In the genomic region with DNA sequence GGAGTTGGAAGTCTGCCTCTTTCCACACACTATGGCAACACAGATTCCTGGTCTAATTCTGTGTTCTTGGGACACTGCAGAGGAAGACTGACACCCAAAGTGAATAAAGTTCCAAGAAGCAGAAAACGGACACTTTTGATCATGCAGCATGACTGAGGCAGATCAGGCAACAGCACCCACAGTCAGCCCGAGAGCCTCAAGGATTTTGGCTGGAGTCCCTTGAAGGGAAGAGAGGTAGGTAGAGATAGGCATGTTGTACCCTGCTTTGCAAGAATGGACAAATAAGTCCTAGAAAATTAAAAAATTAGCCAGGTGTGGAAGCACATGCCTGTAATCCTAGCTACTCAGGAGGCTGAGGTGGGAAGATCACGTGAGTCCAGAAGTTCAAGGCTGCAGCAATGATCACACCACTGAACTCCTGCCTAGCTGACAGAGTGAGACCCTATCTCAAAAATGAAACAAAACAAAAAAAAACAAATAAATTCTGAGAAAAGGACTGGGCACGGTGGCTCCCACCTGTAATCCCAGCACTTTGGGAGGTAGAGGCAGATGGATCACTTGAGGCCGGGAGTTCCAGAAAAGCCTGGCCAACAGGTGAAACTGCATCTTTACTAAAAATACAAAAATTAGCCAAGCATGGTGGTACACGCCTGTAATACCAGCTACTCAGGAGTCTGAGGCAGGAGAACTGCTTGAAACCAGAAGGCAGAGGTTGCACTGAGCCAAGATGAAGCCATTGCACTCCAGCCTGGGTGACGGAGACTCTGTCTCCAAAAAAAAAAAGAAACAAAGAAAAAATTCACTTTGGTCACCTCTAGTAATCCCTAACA, we compare ENCODE assay signal across 2 cellular contexts.
TF ChIP-seq lines count a peak whose summit lies in the region.

No MANE protein-coding gene starts in this region.

TF ChIP-seq in K562, 482 proteins besides CTCF, POLR2A, EP300 and RAD21 (continues in another document):
- TF ChIP-seq PRPF4 (IDR thresholded peaks at IDR 0.05; ENCODE audit: insufficient read depth, low read depth, low read length, poor library complexity, severe bottlenecking) (no peak), ZNF77 (CRISPR knock-in tag; IDR thresholded peaks at IDR 0.05) (no peak), KHSRP (IDR thresholded peaks at IDR 0.05) (no peak)
- TF ChIP-seq, protein P1, sequence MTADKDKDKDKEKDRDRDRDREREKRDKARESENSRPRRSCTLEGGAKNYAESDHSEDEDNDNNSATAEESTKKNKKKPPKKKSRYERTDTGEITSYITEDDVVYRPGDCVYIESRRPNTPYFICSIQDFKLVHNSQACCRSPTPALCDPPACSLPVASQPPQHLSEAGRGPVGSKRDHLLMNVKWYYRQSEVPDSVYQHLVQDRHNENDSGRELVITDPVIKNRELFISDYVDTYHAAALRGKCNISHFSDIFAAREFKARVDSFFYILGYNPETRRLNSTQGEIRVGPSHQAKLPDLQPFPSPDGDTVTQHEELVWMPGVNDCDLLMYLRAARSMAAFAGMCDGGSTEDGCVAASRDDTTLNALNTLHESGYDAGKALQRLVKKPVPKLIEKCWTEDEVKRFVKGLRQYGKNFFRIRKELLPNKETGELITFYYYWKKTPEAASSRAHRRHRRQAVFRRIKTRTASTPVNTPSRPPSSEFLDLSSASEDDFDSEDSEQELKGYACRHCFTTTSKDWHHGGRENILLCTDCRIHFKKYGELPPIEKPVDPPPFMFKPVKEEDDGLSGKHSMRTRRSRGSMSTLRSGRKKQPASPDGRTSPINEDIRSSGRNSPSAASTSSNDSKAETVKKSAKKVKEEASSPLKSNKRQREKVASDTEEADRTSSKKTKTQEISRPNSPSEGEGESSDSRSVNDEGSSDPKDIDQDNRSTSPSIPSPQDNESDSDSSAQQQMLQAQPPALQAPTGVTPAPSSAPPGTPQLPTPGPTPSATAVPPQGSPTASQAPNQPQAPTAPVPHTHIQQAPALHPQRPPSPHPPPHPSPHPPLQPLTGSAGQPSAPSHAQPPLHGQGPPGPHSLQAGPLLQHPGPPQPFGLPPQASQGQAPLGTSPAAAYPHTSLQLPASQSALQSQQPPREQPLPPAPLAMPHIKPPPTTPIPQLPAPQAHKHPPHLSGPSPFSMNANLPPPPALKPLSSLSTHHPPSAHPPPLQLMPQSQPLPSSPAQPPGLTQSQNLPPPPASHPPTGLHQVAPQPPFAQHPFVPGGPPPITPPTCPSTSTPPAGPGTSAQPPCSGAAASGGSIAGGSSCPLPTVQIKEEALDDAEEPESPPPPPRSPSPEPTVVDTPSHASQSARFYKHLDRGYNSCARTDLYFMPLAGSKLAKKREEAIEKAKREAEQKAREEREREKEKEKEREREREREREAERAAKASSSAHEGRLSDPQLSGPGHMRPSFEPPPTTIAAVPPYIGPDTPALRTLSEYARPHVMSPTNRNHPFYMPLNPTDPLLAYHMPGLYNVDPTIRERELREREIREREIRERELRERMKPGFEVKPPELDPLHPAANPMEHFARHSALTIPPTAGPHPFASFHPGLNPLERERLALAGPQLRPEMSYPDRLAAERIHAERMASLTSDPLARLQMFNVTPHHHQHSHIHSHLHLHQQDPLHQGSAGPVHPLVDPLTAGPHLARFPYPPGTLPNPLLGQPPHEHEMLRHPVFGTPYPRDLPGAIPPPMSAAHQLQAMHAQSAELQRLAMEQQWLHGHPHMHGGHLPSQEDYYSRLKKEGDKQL (CRISPR knock-in tag; IDR thresholded peaks at IDR 0.05; ENCODE audit: borderline replicate concordance), result no peak

TF ChIP-seq in liver, 16 proteins besides CTCF, POLR2A, EP300 and RAD21:
- TF ChIP-seq RXRA (IDR thresholded peaks at IDR 0.05), result no peak
- peak; percentile 30 to 53 for TF ChIP-seq HNF4A (conservative IDR thresholded peaks at IDR 0.05)
- no peak for TF ChIP-seq JUND (IDR thresholded peaks at IDR 0.05)
